Comparison of ENCODE assay signal across 23 cellular contexts in the genomic region with DNA sequence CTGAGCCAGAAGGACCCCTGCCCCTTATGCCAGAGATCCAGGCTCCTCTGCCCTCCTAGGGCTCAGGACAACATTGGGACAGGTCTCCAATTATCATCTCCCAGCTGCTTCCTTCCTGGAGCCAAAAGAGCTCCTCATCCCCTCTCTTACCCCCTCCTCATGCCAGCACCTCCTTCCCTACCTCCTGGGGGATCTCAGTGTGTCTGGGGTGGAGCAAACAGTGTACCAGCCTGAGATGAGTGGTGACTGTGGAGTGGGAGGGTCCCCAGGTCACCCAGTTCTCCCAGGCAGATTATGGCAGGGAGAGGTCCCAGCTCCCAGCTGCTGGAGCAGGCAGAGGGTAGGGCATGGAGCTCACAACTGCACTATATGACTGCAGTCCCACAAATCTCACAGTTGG. TPM values are rescaled to one million over a fixed set of nuclear protein-coding genes. Genes with fewer than 3 reads are reported as not detected.
A peak's percentile ranks its signal among the peaks of the same experiment; 100 is the strongest.
DNase-seq lines count a peak whose midpoint lies in the region; ATAC-seq, FAIRE-seq and TF ChIP-seq lines count a peak whose summit lies in the region.
"Had no signal": no experiment of that assay in that cellular context is flagged by ENCODE, and none has a peak within 500 bp of the region (broad histone marks: within the 10 kb centered on the region; RNA-seq: fewer than 3 reads in every experiment).

No MANE protein-coding gene starts in this region.

- no peak overlapping the region for H2AK5ac ChIP-seq in H1 (ENCODE audit: low read depth, low read length)

- no peaks in the 10 kb centered on the region for H3K9me3 ChIP-seq in H1 (ENCODE audit: insufficient read depth in 2 of 2, low read depth in 1 of 2, low read length in 1 of 2)
- H3K9me3 ChIP-seq: BLaER1, Caco-2 had no signal

- peaks cover 70% of the 10 kb centered on the region for H3K27me3 Mint-ChIP-seq in activated CD4-positive, alpha-beta T cell treated with anti-CD3 and anti-CD28 coated beads, Interleukin-2, amount 10 ng/mL, durations not matched to agents 7 days and 5 days

- no peak overlapping the region for H4K91ac ChIP-seq in H1 (replicated peaks; ENCODE audit: insufficient read length, low read length)

- POLR2A ChIA-PET in H1 (lab: Charles Lee; ENCODE audit: partially characterized antibody): interaction anchor here (1.1 to 1.6 kb wide), 5 partner anchors 8 to 85 kb away, joined by 3 to 5 read pairs (median 4); no protein-coding TSS in a partner anchor
- POLR2A ChIA-PET in activated CD4-positive, alpha-beta T cell treated with anti-CD3 and anti-CD28 coated beads, Interleukin-2, amount 10 ng/mL, durations not matched to agents 7 days and 5 days (lab: Charles Lee): no interaction called here

- no peak for TF ChIP-seq CTCF in H1 (IDR thresholded peaks at IDR 0.05; ENCODE audit: control extremely low read depth in 1 of 3, insufficient read depth in 1 of 3, low read depth in 1 of 3, low read length in 3 of 3)

- no peak overlapping the region for H3K23ac ChIP-seq in H1 (ENCODE audit: insufficient read length)

- no peaks in the 10 kb centered on the region for H3K36me3 Mint-ChIP-seq in activated CD4-positive, alpha-beta T cell treated with anti-CD3 and anti-CD28 coated beads, Interleukin-2, amount 10 ng/mL, durations not matched to agents 7 days and 5 days (ENCODE audit: low read depth)
- H3K36me3 Mint-ChIP-seq: CD4-positive, CD25-positive, alpha-beta regulatory T cell; CD8-positive, alpha-beta T cell had no signal

- H3K56ac ChIP-seq in H1 (replicated peaks; ENCODE audit: insufficient read length, low read depth, low read length): no peak overlapping the region

- peaks cover 8% of the 10 kb centered on the region for H3K4me1 Mint-ChIP-seq in activated CD4-positive, alpha-beta T cell treated with anti-CD3 and anti-CD28 coated beads, Interleukin-2, amount 10 ng/mL, durations not matched to agents 7 days and 5 days

- no peak overlapping the region for H3K4me3 Mint-ChIP-seq in activated CD4-positive, alpha-beta T cell treated with anti-CD3 and anti-CD28 coated beads, Interleukin-2, amount 10 ng/mL, durations not matched to agents 7 days and 5 days
- H3K4me3 Mint-ChIP-seq: B cell; CD4-positive, CD25-positive, alpha-beta regulatory T cell; CD8-positive, alpha-beta T cell; H9; HFFc6 had no signal

- H3K23me2 ChIP-seq in H1 (ENCODE audit: low read depth, low read length): peaks cover 6% of the 10 kb centered on the region; the same call in 1 of the 2 replicates

- no peak for TF ChIP-seq RAD21 in H1 (IDR thresholded peaks at IDR 0.05 in 1 of 2, conservative IDR thresholded peaks at IDR 0.05 in 1 of 2; ENCODE audit: low read depth in 2 of 2, low read length in 2 of 2)

- no peak overlapping the region for H3K27ac Mint-ChIP-seq in activated CD4-positive, alpha-beta T cell treated with anti-CD3 and anti-CD28 coated beads, Interleukin-2, amount 10 ng/mL, durations not matched to agents 7 days and 5 days
- H3K27ac Mint-ChIP-seq: B cell; CD4-positive, CD25-positive, alpha-beta regulatory T cell; CD8-positive, alpha-beta T cell; H9; HFFc6 had no signal

- no peaks in the 10 kb centered on the region for H3K36me3 ChIP-seq in H1 (ENCODE audit: control insufficient read depth in 2 of 4, insufficient read depth in 4 of 4, low read length in 3 of 4)
- H3K36me3 ChIP-seq: BLaER1 had no signal

- no peak for ATAC-seq in HG03280 (IDR thresholded peaks at IDR 0.05; ENCODE audit: unreplicated experiment)
- ATAC-seq: CD8-positive, alpha-beta T cell; HCT116 had no signal

- peaks cover 5 to 20% of the 10 kb centered on the region in 2 experiments for H4K20me1 ChIP-seq in H1 (replicated peaks in 1 of 2; ENCODE audit: control insufficient read depth in 1 of 2, insufficient read depth in 2 of 2, low read length in 2 of 2)

- peaks cover 10 to 44% (median 25%) of the 10 kb centered on the region in 4 experiments for H3K4me1 ChIP-seq in H1 (replicated peaks in 1 of 4; ENCODE audit: control insufficient read depth in 3 of 4, insufficient read depth in 4 of 4, low read length in 3 of 4)

- H3K79me1 ChIP-seq in H1 (ENCODE audit: low read depth, low read length): 0 out of 2 replicates have a peak, but pooled peaks cover 2% of the 10 kb centered on the region

- no peaks in the 10 kb centered on the region for H3K9me3 Mint-ChIP-seq in activated CD4-positive, alpha-beta T cell treated with anti-CD3 and anti-CD28 coated beads, Interleukin-2, amount 10 ng/mL, durations not matched to agents 7 days and 5 days
- H3K9me3 Mint-ChIP-seq: CD4-positive, CD25-positive, alpha-beta regulatory T cell; CD8-positive, alpha-beta T cell; H9; HFFc6 had no signal

- no peak overlapping the region for H2BK5ac ChIP-seq in H1 (ENCODE audit: low read depth, low read length)

- H2BK15ac ChIP-seq in H1 (ENCODE audit: low read length): no peak overlapping the region

- H3K9ac ChIP-seq in H1 (replicated peaks in 1 of 4; ENCODE audit: extremely low read depth in 1 of 4, low read depth in 3 of 4, low read length in 3 of 4): no peak overlapping the region
- H3K9ac ChIP-seq: BLaER1, GM23248 had no signal

- DNase-seq in DMS 273 (lab: John Stamatoyannopoulos, UW; ENCODE audit: unreplicated experiment) (peak; percentile 49), DMS 273 treated with DMSO at 0.1 percent for 48 hours (lab: John Stamatoyannopoulos, UW) (no peak), NCI-H69 (lab: John Stamatoyannopoulos, UW) (peak; percentile 73), H1 (ENCODE audit: low read depth in 1 of 2, low spot score in 2 of 2) (no peak), DMS153 treated with DMSO at 0.1 percent for 48 hours (lab: John Stamatoyannopoulos, UW; ENCODE audit: unreplicated experiment) (no peak)
- DNase-seq in activated CD4-positive, alpha-beta T cell treated with anti-CD3 and anti-CD28 coated beads, Interleukin-2, amount 10 ng/mL, durations not matched to agents 7 days and 5 days: no peak
- DNase-seq: Caco-2; CD4-positive, CD25-positive, alpha-beta regulatory T cell; CD8-positive, alpha-beta T cell; DND-41; GM23248; H9; HFFc6 had no signal

- H2BK12ac ChIP-seq in H1 (ENCODE audit: low read depth, low read length): 0 out of 2 replicates have a peak overlapping the region, but pooled peaks have one; percentile 33

- H3K79me2 ChIP-seq in H1 (ENCODE audit: control insufficient read depth in 1 of 2, insufficient read depth in 2 of 2, low read length in 2 of 2): no peaks in the 10 kb centered on the region

- H4K5ac ChIP-seq in H1 (ENCODE audit: insufficient read length, low read depth, low read length): no peak overlapping the region

- H3K27ac ChIP-seq in H1 (ENCODE audit: low read depth, low read length): no peak overlapping the region
- H3K27ac ChIP-seq: 22Rv1, BLaER1, C4-2B, GM23248 had no signal

- H2BK120ac ChIP-seq in H1 (replicated peaks; ENCODE audit: low read depth, low read length): no peak overlapping the region

- H2BK20ac ChIP-seq in H1 (ENCODE audit: low read length): no peak overlapping the region

- no peak overlapping the region for H3K4me3 ChIP-seq in H1 (ENCODE audit: extremely low read depth in 1 of 4, insufficient read depth in 2 of 4, low read depth in 3 of 4, low read length in 4 of 4)
- H3K4me3 ChIP-seq: BLaER1, GM23248 had no signal

- no peak for TF ChIP-seq EP300 in H1 (IDR thresholded peaks at IDR 0.05; ENCODE audit: borderline replicate concordance in 1 of 2, low read depth in 2 of 2, low read length in 2 of 2)

- H3K4ac ChIP-seq in H1 (replicated peaks; ENCODE audit: insufficient read length, low read depth, low read length): no peak overlapping the region

- no peak overlapping the region for H3K4me2 ChIP-seq in H1 (ENCODE audit: insufficient read depth in 1 of 2, low read depth in 2 of 2, low read length in 2 of 2)
- H3K4me2 ChIP-seq: BLaER1 had no signal

- no peak for TF ChIP-seq POLR2A in H1 (IDR thresholded peaks at IDR 0.05; ENCODE audit: control extremely low read depth in 1 of 2, low read depth in 2 of 2, low read length in 2 of 2)

- no peak overlapping the region for H3K14ac ChIP-seq in H1 (ENCODE audit: insufficient read length)

- no peak for FAIRE-seq in H1 (lab: Jason Lieb, UNC)
- FAIRE-seq: A204.1, G401.6, GM12892 had no signal

- H4K8ac ChIP-seq in H1 (ENCODE audit: extremely low read depth, insufficient read depth, low read length): no peak overlapping the region

- H3K27me3 ChIP-seq in H1 (replicated peaks in 1 of 4; ENCODE audit: control insufficient read depth in 3 of 4, extremely low read depth in 1 of 4, insufficient read depth in 3 of 4, low read length in 3 of 4): peaks cover 24 to 41% (median 37%) of the 10 kb centered on the region in 4 experiments

- no peak overlapping the region for H2AFZ ChIP-seq in H1 (ENCODE audit: low read length)
- H2AFZ ChIP-seq: GM23248 had no signal

- CTCF ChIA-PET in H1 (lab: Charles Lee; ENCODE audit: partially characterized antibody): interaction anchor here (0.6 to 32.0 kb wide), 11 partner anchors 8 to 1542 kb away, joined by 3 to 914 read pairs (median 4); a partner anchor contains a TSS
- CTCF ChIA-PET in activated CD4-positive, alpha-beta T cell treated with anti-CD3 and anti-CD28 coated beads, Interleukin-2, amount 10 ng/mL, durations not matched to agents 7 days and 5 days (lab: Charles Lee): interaction anchor here (1.0 to 5.9 kb wide), 4 partner anchors 21 to 81 kb away, joined by 3 to 38 read pairs (median 4); no protein-coding TSS in a partner anchor

- H3K18ac ChIP-seq in H1 (ENCODE audit: extremely low read depth, low read length): no peak overlapping the region

TF ChIP-seq in H1, 55 proteins besides CTCF, POLR2A, EP300 and RAD21 (continues in another document):
- no peak for TF ChIP-seq EGR1 (IDR thresholded peaks at IDR 0.05; ENCODE audit: borderline replicate concordance, low read depth, low read length)

RNA-seq across cellular contexts. Expression of a gene that starts 23.7 kb away (rescaled TPM):
- 3.8 and 4.1 TPM in 2 replicates for total RNA-seq in H1 (2021; fragmentation: NEBNext Ultra II Directional; extraction: Animal tissue kit (Norgen Biotek cat#: 25700))
- polyA plus RNA-seq in H1 (2011; rRNA removed): 2.8 and 4.2 TPM in 2 replicates
- polyA plus RNA-seq in H1 (2011; cell fraction: cytosol; rRNA removed): 2.3 TPM
- 14.3 TPM for polyA plus RNA-seq in H1 (2011; cell fraction: nucleus; rRNA removed)
- polyA plus RNA-seq in H1 (2012, experiment 1 of 2): 5.2 to 6.7 TPM (median 6.1 TPM) in 4 replicates
- polyA plus RNA-seq in H1 (2012, experiment 2 of 2): 2.0 TPM
- polyA plus RNA-seq in H1 (2013, experiment 1 of 2): 1.7 TPM
- polyA plus RNA-seq in H1 (2013, experiment 2 of 2): 1.3 TPM
- polyA minus RNA-seq in H1 (2011; rRNA and poly(A)+ RNA removed): 2.0 and 3.7 TPM in 2 replicates
- polyA minus RNA-seq in H1 (2011; cell fraction: cytosol; rRNA and poly(A)+ RNA removed): 5.5 TPM
- 9.6 TPM for polyA minus RNA-seq in H1 (2011; cell fraction: nucleus; rRNA and poly(A)+ RNA removed)
- total RNA-seq in activated CD4-positive, alpha-beta T cell treated with anti-CD3 and anti-CD28 coated beads, Interleukin-2, amount 10 ng/mL, durations not matched to agents 7 days and 5 days: under 1 TPM in 1 of 2 experiments, not detected in 1; 0.06 TPM
- total RNA-seq: CD4-positive, CD25-positive, alpha-beta regulatory T cell; GM23248; HFFc6 had no signal
- polyA plus RNA-seq: AG04450; CD4-positive, CD25-positive, alpha-beta regulatory T cell; GM23248 had no signal

Comparison
In these comparisons a context has a peak if more than half of its experiments do, and no peak if none do; other contexts are left out.
1. DNase-seq: peak in DMS 273 (single experiment) and NCI-H69 (single experiment); none in DMS 273 treated with DMSO at 0.1 percent for 48 hours (single experiment), H1 (0 of 2), activated CD4-positive, alpha-beta T cell treated with anti-CD3 and anti-CD28 coated beads, Interleukin-2, amount 10 ng/mL, durations not matched to agents 7 days and 5 days (single experiment) and DMS153 treated with DMSO at 0.1 percent for 48 hours (single experiment).